ENCODE assay signal across 1 cellular context in the genomic region with DNA sequence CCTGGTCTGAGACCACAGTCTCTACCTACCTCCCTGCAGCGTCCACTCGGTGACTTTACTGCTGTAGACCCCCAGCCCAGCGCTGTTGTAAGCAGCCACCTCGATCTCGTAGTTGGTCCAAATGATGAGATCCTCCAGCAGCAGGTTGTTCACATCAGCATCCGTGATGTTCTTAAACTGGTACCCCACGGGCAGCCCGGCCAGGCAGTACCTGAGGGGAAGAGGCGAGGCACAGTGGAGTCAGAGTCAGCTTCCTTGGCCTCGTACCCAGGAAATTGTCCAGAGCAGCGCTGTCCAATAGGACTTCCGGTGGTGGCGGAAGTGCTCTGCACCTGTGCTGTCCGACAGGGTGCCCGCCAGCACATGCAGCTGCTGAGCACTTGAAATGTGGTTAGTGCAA.
TF ChIP-seq lines count a peak whose summit lies in the region.

No MANE protein-coding gene starts in this region.

TF ChIP-seq in K562, 482 proteins besides CTCF, POLR2A, EP300 and RAD21 (continued from another document):
- TF ChIP-seq, protein P1, sequence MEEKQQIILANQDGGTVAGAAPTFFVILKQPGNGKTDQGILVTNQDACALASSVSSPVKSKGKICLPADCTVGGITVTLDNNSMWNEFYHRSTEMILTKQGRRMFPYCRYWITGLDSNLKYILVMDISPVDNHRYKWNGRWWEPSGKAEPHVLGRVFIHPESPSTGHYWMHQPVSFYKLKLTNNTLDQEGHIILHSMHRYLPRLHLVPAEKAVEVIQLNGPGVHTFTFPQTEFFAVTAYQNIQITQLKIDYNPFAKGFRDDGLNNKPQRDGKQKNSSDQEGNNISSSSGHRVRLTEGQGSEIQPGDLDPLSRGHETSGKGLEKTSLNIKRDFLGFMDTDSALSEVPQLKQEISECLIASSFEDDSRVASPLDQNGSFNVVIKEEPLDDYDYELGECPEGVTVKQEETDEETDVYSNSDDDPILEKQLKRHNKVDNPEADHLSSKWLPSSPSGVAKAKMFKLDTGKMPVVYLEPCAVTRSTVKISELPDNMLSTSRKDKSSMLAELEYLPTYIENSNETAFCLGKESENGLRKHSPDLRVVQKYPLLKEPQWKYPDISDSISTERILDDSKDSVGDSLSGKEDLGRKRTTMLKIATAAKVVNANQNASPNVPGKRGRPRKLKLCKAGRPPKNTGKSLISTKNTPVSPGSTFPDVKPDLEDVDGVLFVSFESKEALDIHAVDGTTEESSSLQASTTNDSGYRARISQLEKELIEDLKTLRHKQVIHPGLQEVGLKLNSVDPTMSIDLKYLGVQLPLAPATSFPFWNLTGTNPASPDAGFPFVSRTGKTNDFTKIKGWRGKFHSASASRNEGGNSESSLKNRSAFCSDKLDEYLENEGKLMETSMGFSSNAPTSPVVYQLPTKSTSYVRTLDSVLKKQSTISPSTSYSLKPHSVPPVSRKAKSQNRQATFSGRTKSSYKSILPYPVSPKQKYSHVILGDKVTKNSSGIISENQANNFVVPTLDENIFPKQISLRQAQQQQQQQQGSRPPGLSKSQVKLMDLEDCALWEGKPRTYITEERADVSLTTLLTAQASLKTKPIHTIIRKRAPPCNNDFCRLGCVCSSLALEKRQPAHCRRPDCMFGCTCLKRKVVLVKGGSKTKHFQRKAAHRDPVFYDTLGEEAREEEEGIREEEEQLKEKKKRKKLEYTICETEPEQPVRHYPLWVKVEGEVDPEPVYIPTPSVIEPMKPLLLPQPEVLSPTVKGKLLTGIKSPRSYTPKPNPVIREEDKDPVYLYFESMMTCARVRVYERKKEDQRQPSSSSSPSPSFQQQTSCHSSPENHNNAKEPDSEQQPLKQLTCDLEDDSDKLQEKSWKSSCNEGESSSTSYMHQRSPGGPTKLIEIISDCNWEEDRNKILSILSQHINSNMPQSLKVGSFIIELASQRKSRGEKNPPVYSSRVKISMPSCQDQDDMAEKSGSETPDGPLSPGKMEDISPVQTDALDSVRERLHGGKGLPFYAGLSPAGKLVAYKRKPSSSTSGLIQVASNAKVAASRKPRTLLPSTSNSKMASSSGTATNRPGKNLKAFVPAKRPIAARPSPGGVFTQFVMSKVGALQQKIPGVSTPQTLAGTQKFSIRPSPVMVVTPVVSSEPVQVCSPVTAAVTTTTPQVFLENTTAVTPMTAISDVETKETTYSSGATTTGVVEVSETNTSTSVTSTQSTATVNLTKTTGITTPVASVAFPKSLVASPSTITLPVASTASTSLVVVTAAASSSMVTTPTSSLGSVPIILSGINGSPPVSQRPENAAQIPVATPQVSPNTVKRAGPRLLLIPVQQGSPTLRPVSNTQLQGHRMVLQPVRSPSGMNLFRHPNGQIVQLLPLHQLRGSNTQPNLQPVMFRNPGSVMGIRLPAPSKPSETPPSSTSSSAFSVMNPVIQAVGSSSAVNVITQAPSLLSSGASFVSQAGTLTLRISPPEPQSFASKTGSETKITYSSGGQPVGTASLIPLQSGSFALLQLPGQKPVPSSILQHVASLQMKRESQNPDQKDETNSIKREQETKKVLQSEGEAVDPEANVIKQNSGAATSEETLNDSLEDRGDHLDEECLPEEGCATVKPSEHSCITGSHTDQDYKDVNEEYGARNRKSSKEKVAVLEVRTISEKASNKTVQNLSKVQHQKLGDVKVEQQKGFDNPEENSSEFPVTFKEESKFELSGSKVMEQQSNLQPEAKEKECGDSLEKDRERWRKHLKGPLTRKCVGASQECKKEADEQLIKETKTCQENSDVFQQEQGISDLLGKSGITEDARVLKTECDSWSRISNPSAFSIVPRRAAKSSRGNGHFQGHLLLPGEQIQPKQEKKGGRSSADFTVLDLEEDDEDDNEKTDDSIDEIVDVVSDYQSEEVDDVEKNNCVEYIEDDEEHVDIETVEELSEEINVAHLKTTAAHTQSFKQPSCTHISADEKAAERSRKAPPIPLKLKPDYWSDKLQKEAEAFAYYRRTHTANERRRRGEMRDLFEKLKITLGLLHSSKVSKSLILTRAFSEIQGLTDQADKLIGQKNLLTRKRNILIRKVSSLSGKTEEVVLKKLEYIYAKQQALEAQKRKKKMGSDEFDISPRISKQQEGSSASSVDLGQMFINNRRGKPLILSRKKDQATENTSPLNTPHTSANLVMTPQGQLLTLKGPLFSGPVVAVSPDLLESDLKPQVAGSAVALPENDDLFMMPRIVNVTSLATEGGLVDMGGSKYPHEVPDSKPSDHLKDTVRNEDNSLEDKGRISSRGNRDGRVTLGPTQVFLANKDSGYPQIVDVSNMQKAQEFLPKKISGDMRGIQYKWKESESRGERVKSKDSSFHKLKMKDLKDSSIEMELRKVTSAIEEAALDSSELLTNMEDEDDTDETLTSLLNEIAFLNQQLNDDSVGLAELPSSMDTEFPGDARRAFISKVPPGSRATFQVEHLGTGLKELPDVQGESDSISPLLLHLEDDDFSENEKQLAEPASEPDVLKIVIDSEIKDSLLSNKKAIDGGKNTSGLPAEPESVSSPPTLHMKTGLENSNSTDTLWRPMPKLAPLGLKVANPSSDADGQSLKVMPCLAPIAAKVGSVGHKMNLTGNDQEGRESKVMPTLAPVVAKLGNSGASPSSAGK (IDR thresholded peaks at IDR 0.05): no peak
- TF ChIP-seq ETV6 (IDR thresholded peaks at IDR 0.05; ENCODE audit: borderline replicate concordance in 1 of 2, low read depth in 2 of 2, low read length in 1 of 2) (no peak), ETV6 (CRISPR knock-in tag; IDR thresholded peaks at IDR 0.05; ENCODE audit: borderline replicate concordance) (no peak), GABPA (tag; conservative IDR thresholded peaks at IDR 0.05; ENCODE audit: low read depth) (peak; percentile 57), ZNF445 (CRISPR knock-in tag; IDR thresholded peaks at IDR 0.05; ENCODE audit: low read depth) (no peak), HNRNPL (IDR thresholded peaks at IDR 0.05; ENCODE audit: low read depth, low read length) (no peak)
- TF ChIP-seq, protein P2, sequence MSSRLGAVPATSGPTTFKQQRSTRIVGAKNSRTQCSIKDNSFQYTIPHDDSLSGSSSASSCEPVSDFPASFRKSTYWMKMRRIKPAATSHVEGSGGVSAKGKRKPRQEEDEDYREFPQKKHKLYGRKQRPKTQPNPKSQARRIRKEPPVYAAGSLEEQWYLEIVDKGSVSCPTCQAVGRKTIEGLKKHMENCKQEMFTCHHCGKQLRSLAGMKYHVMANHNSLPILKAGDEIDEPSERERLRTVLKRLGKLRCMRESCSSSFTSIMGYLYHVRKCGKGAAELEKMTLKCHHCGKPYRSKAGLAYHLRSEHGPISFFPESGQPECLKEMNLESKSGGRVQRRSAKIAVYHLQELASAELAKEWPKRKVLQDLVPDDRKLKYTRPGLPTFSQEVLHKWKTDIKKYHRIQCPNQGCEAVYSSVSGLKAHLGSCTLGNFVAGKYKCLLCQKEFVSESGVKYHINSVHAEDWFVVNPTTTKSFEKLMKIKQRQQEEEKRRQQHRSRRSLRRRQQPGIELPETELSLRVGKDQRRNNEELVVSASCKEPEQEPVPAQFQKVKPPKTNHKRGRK (tag; IDR thresholded peaks at IDR 0.05): no peak
